In genomic region chr19:49766938-49767315, GRCh38 we compare ENCODE assay signal across 8 cellular contexts. TPM values are rescaled to one million over a fixed set of nuclear protein-coding genes. Genes with fewer than 3 reads are reported as not detected.
DNase-seq lines count a peak whose midpoint lies in the region; ATAC-seq and TF ChIP-seq lines count a peak whose summit lies in the region.

TSS of gene AP2A1 (plus strand) at chr19:49767001. CDS start at chr19:49767134, 133 bp downstream.

- peaks cover 6% of the 10 kb centered on the region for H3K36me3 Mint-ChIP-seq in activated CD4-positive, alpha-beta T cell treated with anti-CD3 and anti-CD28 coated beads for 36 hours (ENCODE audit: low read depth)
- peaks cover 13% of the 10 kb centered on the region for H3K36me3 Mint-ChIP-seq in activated T-helper 17 cell treated with anti-CD3 and anti-CD28 coated beads, Interleukin-2, amount 50 U/mL, for 72 hours (ENCODE audit: low read depth)

- TF ChIP-seq CTCF in left ventricle myocardium inferior (IDR thresholded peaks at IDR 0.05; ENCODE audit: borderline replicate concordance) = no peak
- TF ChIP-seq CTCF in gastrocnemius medialis (IDR thresholded peaks at IDR 0.05 in 4 of 5, conservative IDR thresholded peaks at IDR 0.05 in 1 of 5) = no peak
- TF ChIP-seq CTCF in GM10266 (IDR thresholded peaks at IDR 0.05; ENCODE audit: control insufficient read depth, insufficient read depth, low read depth, missing control alignments) = no peak

- in situ Hi-C loops in gastrocnemius medialis (cut with MboI; ENCODE audit: low sequenced_read_pairs in 4 of 4) = no loop called here

- H3K9me3 ChIP-seq in left ventricle myocardium inferior (replicated peaks) (no peaks in the 10 kb centered on the region), gastrocnemius medialis (no peaks in the 10 kb centered on the region)

- peak within 1 kb of the TSS; percentile 93 for H3K27ac Mint-ChIP-seq in activated CD4-positive, alpha-beta T cell treated with anti-CD3 and anti-CD28 coated beads for 36 hours
- H3K27ac Mint-ChIP-seq in activated T-helper 17 cell treated with anti-CD3 and anti-CD28 coated beads, Interleukin-2, amount 50 U/mL, for 72 hours = peak within 1 kb of the TSS; percentile 83

- peak; percentile 37 to 64 for TF ChIP-seq POLR2A in gastrocnemius medialis (IDR thresholded peaks at IDR 0.05)

- peaks cover 36% of the 10 kb centered on the region for H3K4me1 Mint-ChIP-seq in activated CD4-positive, alpha-beta T cell treated with anti-CD3 and anti-CD28 coated beads for 36 hours
- H3K4me1 Mint-ChIP-seq in activated T-helper 17 cell treated with anti-CD3 and anti-CD28 coated beads, Interleukin-2, amount 50 U/mL, for 72 hours = peaks cover 18% of the 10 kb centered on the region

- no peak for DNase-seq in activated CD4-positive, alpha-beta T cell treated with anti-CD3 and anti-CD28 coated beads for 36 hours
- DNase-seq in activated CD4-positive, alpha-beta T cell treated with anti-CD3 and anti-CD28 coated beads for 1 hour = no peak
- DNase-seq in left ventricle myocardium inferior (no peak), gastrocnemius medialis (no peak), NCI-H446 treated with DMSO at 0.1 percent for 48 hours (lab: John Stamatoyannopoulos, UW) (no peak), GM10266 (ENCODE audit: extremely low spot score) (no peak), COR-L47 (lab: John Stamatoyannopoulos, UW) (no peak)

- intact Hi-C loops in activated CD4-positive, alpha-beta T cell treated with anti-CD3 and anti-CD28 coated beads for 36 hours (cut with DNase I, micrococcal nuclease) = loop anchor here (1.0 to 5.0 kb wide), 21 partner anchors 41 to 774 kb away; partner anchors contain the start of genes AKT1S1 (in 2 of the 2), FUZ (in 2 of the 2), PIH1D1 (in 2 of the 2) and TBC1D17 (in 2 of the 2)
- intact Hi-C loops in left ventricle myocardium inferior (cut with micrococcal nuclease) (no loop called here), gastrocnemius medialis (cut with DNase I; ENCODE audit: low total_unique reads) (loop anchor here (1.0 to 10.0 kb wide), 8 partner anchors 42 to 1992 kb away; partner anchors contain the start of genes AKT1S1, ALDH16A1, CLDND2 and ETFB)

- peak within 1 kb of the TSS; percentile 92 for H3K4me3 ChIP-seq in left ventricle myocardium inferior
- peak within 1 kb of the TSS; percentile 64 to 99 (median 92) for H3K4me3 ChIP-seq in gastrocnemius medialis

- peak within 1 kb of the TSS; percentile 94 for H3K4me3 Mint-ChIP-seq in activated CD4-positive, alpha-beta T cell treated with anti-CD3 and anti-CD28 coated beads for 36 hours
- H3K4me3 Mint-ChIP-seq in activated T-helper 17 cell treated with anti-CD3 and anti-CD28 coated beads, Interleukin-2, amount 50 U/mL, for 72 hours = peak within 1 kb of the TSS; percentile 89

- no peaks in the 10 kb centered on the region for H3K27me3 Mint-ChIP-seq in activated CD4-positive, alpha-beta T cell treated with anti-CD3 and anti-CD28 coated beads for 36 hours
- H3K27me3 Mint-ChIP-seq in activated T-helper 17 cell treated with anti-CD3 and anti-CD28 coated beads, Interleukin-2, amount 50 U/mL, for 72 hours = no peaks in the 10 kb centered on the region

- H3K36me3 ChIP-seq in left ventricle myocardium inferior (peaks cover 5% of the 10 kb centered on the region), gastrocnemius medialis (no peaks in the 10 kb centered on the region)

- CTCF ChIA-PET in activated CD4-positive, alpha-beta T cell treated with anti-CD3 and anti-CD28 coated beads for 36 hours (lab: Charles Lee) = interaction anchor here (0.9 to 1.1 kb wide), 2 partner anchors 95 to 101 kb away, joined by 3 read pairs; partner anchors contain the start of gene PNKP

- H3K27ac ChIP-seq in left ventricle myocardium inferior (replicated peaks) (peak within 1 kb of the TSS; percentile 99), gastrocnemius medialis (peak within 1 kb of the TSS; percentile 91 to 98 (median 97))

- POLR2A ChIA-PET in activated CD4-positive, alpha-beta T cell treated with anti-CD3 and anti-CD28 coated beads for 36 hours (lab: Charles Lee) = interaction anchor here (0.5 to 1.3 kb wide), 6 partner anchors 49 to 680 kb away, joined by 3 to 7 read pairs (median 4); no protein-coding TSS in a partner anchor

- H3K9me3 Mint-ChIP-seq in activated CD4-positive, alpha-beta T cell treated with anti-CD3 and anti-CD28 coated beads for 36 hours (ENCODE audit: low read depth) = no peaks in the 10 kb centered on the region
- no peaks in the 10 kb centered on the region for H3K9me3 Mint-ChIP-seq in activated T-helper 17 cell treated with anti-CD3 and anti-CD28 coated beads, Interleukin-2, amount 50 U/mL, for 72 hours

- H3K27me3 ChIP-seq in left ventricle myocardium inferior (ENCODE audit: low read depth) (no peaks in the 10 kb centered on the region), gastrocnemius medialis (no peaks in the 10 kb centered on the region)

- ATAC-seq in activated CD4-positive, alpha-beta T cell treated with anti-CD3 and anti-CD28 coated beads for 36 hours = no peak
- peak; percentile 0 for ATAC-seq in activated T-helper 17 cell treated with anti-CD3 and anti-CD28 coated beads, Interleukin-2, amount 50 U/mL, for 72 hours (replicated peaks)
- peak in 1 of 2 donors; percentile 1 for ATAC-seq in gastrocnemius medialis

- H3K4me1 ChIP-seq in left ventricle myocardium inferior = peaks cover 48% of the 10 kb centered on the region
- peaks cover 19 to 22% of the 10 kb centered on the region in 2 donors for H3K4me1 ChIP-seq in gastrocnemius medialis

RNA-seq across cellular contexts. Expression of gene AP2A1, which starts in this region (rescaled TPM):
- total RNA-seq in activated CD4-positive, alpha-beta T cell treated with anti-CD3 and anti-CD28 coated beads for 36 hours = 100 to 1,000 TPM in 1 of 2 experiments, 10 to 100 TPM in 1; 79.4 to 102 TPM
- 10 to 100 TPM; 77.5 to 87.0 TPM for total RNA-seq in activated T-helper 17 cell treated with anti-CD3 and anti-CD28 coated beads, Interleukin-2, amount 50 U/mL, for 72 hours
- 65.5 TPM for total RNA-seq in left ventricle myocardium inferior
- 100 to 1,000 TPM in 3 of 4 donors, 10 to 100 TPM in 1; 94.2 to 142 (median 131) TPM for total RNA-seq in gastrocnemius medialis
